Comparison of ENCODE assay signal across 8 cellular contexts in genomic region chr2:241859017-241859435, GRCh38. TPM values are rescaled to one million over a fixed set of nuclear protein-coding genes. Genes with fewer than 3 reads are reported as not detected.
DNase-seq lines count a peak whose midpoint lies in the region; ATAC-seq lines count a peak whose summit lies in the region.

No MANE protein-coding gene starts in this region.

- no peaks in the 10 kb centered on the region for H3K9me3 ChIP-seq in GM23248 (ENCODE audit: low read depth)

- DNase-seq in GM23248 (no peak), sciatic nerve (ENCODE audit: low spot score) (no peak), NCI-H2081 treated with DMSO at 0.1 percent for 48 hours (lab: John Stamatoyannopoulos, UW) (no peak), left colon (no peak)
- DNase-seq in activated naive CD8-positive, alpha-beta T cell treated with anti-CD3 and anti-CD28 coated beads, Interleukin-2, amount 50 U/mL, for 24 hours: no peak
- DNase-seq in stimulated activated CD4-positive, alpha-beta T cell treated with anti-CD3 and anti-CD28 coated beads, Interleukin-2, amount 100 ng/mL, for 24 hours: no peak

- no peaks in the 10 kb centered on the region for H3K36me3 ChIP-seq in GM23248 (ENCODE audit: low read depth)

- peaks cover 1% of the 10 kb centered on the region for H3K9me3 Mint-ChIP-seq in activated naive CD8-positive, alpha-beta T cell treated with anti-CD3 and anti-CD28 coated beads, Interleukin-2, amount 50 U/mL, for 24 hours

- no peaks in the 10 kb centered on the region for H4K20me1 ChIP-seq in GM23248 (ENCODE audit: insufficient read depth)

- peaks cover 5% of the 10 kb centered on the region; the same call in 1 of the 2 replicates for H3K4me1 ChIP-seq in GM23248 (ENCODE audit: insufficient read depth)

- H3K4me2 ChIP-seq in GM23248 (ENCODE audit: unreplicated experiment): peak overlapping the region; percentile 57

- H3K27me3 ChIP-seq in GM23248 (replicated peaks; ENCODE audit: insufficient read depth): no peaks in the 10 kb centered on the region

- intact Hi-C loops in sciatic nerve (cut with DNase I): no loop called here
- intact Hi-C loops in left colon (cut with DNase I, micrococcal nuclease): no loop called here

- peaks cover 8% of the 10 kb centered on the region for H3K27me3 Mint-ChIP-seq in activated naive CD8-positive, alpha-beta T cell treated with anti-CD3 and anti-CD28 coated beads, Interleukin-2, amount 50 U/mL, for 24 hours

- peaks cover 15% of the 10 kb centered on the region for H3K36me3 Mint-ChIP-seq in activated naive CD8-positive, alpha-beta T cell treated with anti-CD3 and anti-CD28 coated beads, Interleukin-2, amount 50 U/mL, for 24 hours (ENCODE audit: low read depth)

- H3K4me3 ChIP-seq in GM23248: no peak overlapping the region

- H3K9me2 ChIP-seq in GM23248 (ENCODE audit: insufficient read depth): no peaks in the 10 kb centered on the region

- in situ Hi-C loops in GM23248 (cut with MboI): no loop called here

- peaks cover 57% of the 10 kb centered on the region for H3K4me1 Mint-ChIP-seq in activated naive CD8-positive, alpha-beta T cell treated with anti-CD3 and anti-CD28 coated beads, Interleukin-2, amount 50 U/mL, for 24 hours

- H2AFZ ChIP-seq in GM23248: no peak overlapping the region

- peak overlapping the region; percentile 87 for H3K4me3 Mint-ChIP-seq in activated naive CD8-positive, alpha-beta T cell treated with anti-CD3 and anti-CD28 coated beads, Interleukin-2, amount 50 U/mL, for 24 hours

- H3K27ac ChIP-seq in GM23248: no peak overlapping the region

- H3F3A ChIP-seq in GM23248 (ENCODE audit: insufficient read depth): peaks cover 3% of the 10 kb centered on the region; the same call in 1 of the 2 replicates

- no peaks in the 10 kb centered on the region for H3K79me2 ChIP-seq in GM23248 (ENCODE audit: insufficient read depth)

- H3K27ac Mint-ChIP-seq in activated naive CD8-positive, alpha-beta T cell treated with anti-CD3 and anti-CD28 coated beads, Interleukin-2, amount 50 U/mL, for 24 hours: peak overlapping the region; percentile 94

- WGBS in GM23248 (ENCODE audit: low coverage in 1 of 2, low lambda C conversion rate in 2 of 2, missing lambda C conversion rate in 2 of 2), 2 experiments: 27 to 70% methylated on average over 2 to 9 of the region's 9 CpGs

- no peak overlapping the region for H3K9ac ChIP-seq in GM23248

- ATAC-seq in GM18498 (IDR thresholded peaks at IDR 0.05; ENCODE audit: unreplicated experiment) (peak; percentile 21), sciatic nerve (peak; percentile 2), left colon (no peak), HG02623 (IDR thresholded peaks at IDR 0.05; ENCODE audit: unreplicated experiment) (no peak)
- ATAC-seq in activated naive CD8-positive, alpha-beta T cell treated with anti-CD3 and anti-CD28 coated beads, Interleukin-2, amount 50 U/mL, for 24 hours: peak; percentile 12

RNA-seq across cellular contexts. Expression of gene PDCD1, which starts 0.3 kb away (rescaled TPM):
- not detected in 2 replicates for total RNA-seq in GM23248 (2014; rRNA removed; shearing (Covaris generic))
- not detected in 2 replicates for polyA plus RNA-seq in GM23248 (2016; fragmentation: Nextera tagmentation; extraction: Ambion mirVana)
- total RNA-seq in sciatic nerve (0.27 TPM), left colon (under 1 TPM in 1 of 2 donors, not detected in 1; 0.36 TPM)

RNA-seq across cellular contexts. Expression of gene RTP5, which starts 10.5 kb away (rescaled TPM):
- not detected in 2 replicates for total RNA-seq in GM23248 (2014; rRNA removed; shearing (Covaris generic))
- not detected in 2 replicates for polyA plus RNA-seq in GM23248 (2016; fragmentation: Nextera tagmentation; extraction: Ambion mirVana)
- total RNA-seq in sciatic nerve (not detected), left colon (not detected)

RNA-seq across cellular contexts. Expression of gene NEU4, which starts 50.0 kb away (rescaled TPM):
- not detected in 2 replicates for total RNA-seq in GM23248 (2014; rRNA removed; shearing (Covaris generic))
- polyA plus RNA-seq in GM23248 (2016; fragmentation: Nextera tagmentation; extraction: Ambion mirVana): not detected in 2 replicates
- total RNA-seq in sciatic nerve (not detected), left colon (100 to 1,000 TPM in 1 of 2 donors, 10 to 100 TPM in 1; 32.3 to 124 TPM)

Comparison
In these comparisons a context has a peak if more than half of its experiments do, and no peak if none do; other contexts are left out.
1. ATAC-seq: peak in GM18498 (single experiment), activated naive CD8-positive, alpha-beta T cell treated with anti-CD3 and anti-CD28 coated beads, Interleukin-2, amount 50 U/mL, for 24 hours (single experiment) and sciatic nerve (single experiment); none in left colon (single experiment) and HG02623 (single experiment).
2. RNA of gene NEU4, which starts 50.0 kb away (total RNA-seq): 32.3 to 124 TPM in left colon; not detected in sciatic nerve (single experiment) and not detected in GM23248; every median in the first group is over 10 times any median in the second.